11 cellular contexts compared by ENCODE assay signal in genomic region chr3:5038243-5038642, GRCh38. TPM values are rescaled to one million over a fixed set of nuclear protein-coding genes. Genes with fewer than 3 reads are reported as not detected.
A peak's percentile ranks its signal among the peaks of the same experiment; 100 is the strongest.
DNase-seq lines count a peak whose midpoint lies in the region; ATAC-seq and TF ChIP-seq lines count a peak whose summit lies in the region.
"Had no signal": no experiment of that assay in that cellular context is flagged by ENCODE, and none has a peak within 500 bp of the region (broad histone marks: within the 10 kb centered on the region; RNA-seq: fewer than 3 reads in every experiment).

No MANE protein-coding gene starts in this region.

- peak overlapping the region; percentile 78 for H3K27ac Mint-ChIP-seq in activated T-cell treated with anti-CD3 and anti-CD28 coated beads, Interleukin-2, amount 50 U/mL, for 24 hours
- H3K27ac Mint-ChIP-seq in T-helper 17 cell = peak overlapping the region; percentile 27
- peak overlapping the region; percentile 63 for H3K27ac Mint-ChIP-seq in dendritic cell treated with granulocyte-macrophage colony-stimulating factor and Interleukin-4, amounts not matched to agents 40 ng/mL and 50 ng/mL, for 4 days
- no peak overlapping the region for H3K27ac Mint-ChIP-seq in type B pancreatic cell

- DNase-seq in activated T-cell treated with anti-CD3 and anti-CD28 coated beads, Interleukin-2, amount 50 U/mL, for 24 hours = no peak
- no peak for DNase-seq in activated T-cell treated with anti-CD3 and anti-CD28 coated beads, Interleukin-2, amount 50 U/mL, for 1 hour
- DNase-seq in T-helper 17 cell = no peak
- DNase-seq in stromal cell of bone marrow (ENCODE audit: low read depth) = peak; percentile 28
- DNase-seq in retina = no peak
- no peak for DNase-seq in type B pancreatic cell (ENCODE audit: extremely low spot score, unreplicated experiment)
- DNase-seq: activated naive CD4-positive, alpha-beta T cell treated with anti-CD3 and anti-CD28 coated beads, Interleukin-2, amount 50 U/mL, for 16 hours; caudate nucleus; DMS 273 treated with DMSO at 0.1 percent for 48 hours had no signal

- intact Hi-C loops in dendritic cell treated with granulocyte-macrophage colony-stimulating factor and Interleukin-4, amounts not matched to agents 40 ng/mL and 50 ng/mL, for 4 days (cut with micrococcal nuclease) = no loop called here

- H3K4me1 Mint-ChIP-seq in activated T-cell treated with anti-CD3 and anti-CD28 coated beads, Interleukin-2, amount 50 U/mL, for 24 hours (ENCODE audit: low read depth) = peaks cover 29% of the 10 kb centered on the region
- peaks cover 8% of the 10 kb centered on the region for H3K4me1 Mint-ChIP-seq in T-helper 17 cell
- H3K4me1 Mint-ChIP-seq in dendritic cell treated with granulocyte-macrophage colony-stimulating factor and Interleukin-4, amounts not matched to agents 40 ng/mL and 50 ng/mL, for 4 days (ENCODE audit: low read depth) = peaks cover 40% of the 10 kb centered on the region
- H3K4me1 Mint-ChIP-seq in type B pancreatic cell (ENCODE audit: unreplicated experiment) = no peaks in the 10 kb centered on the region

- ATAC-seq in T-helper 17 cell (no peak), HG03159 (IDR thresholded peaks at IDR 0.05; ENCODE audit: unreplicated experiment) (no peak)

- no peaks in the 10 kb centered on the region for H3K36me3 Mint-ChIP-seq in activated T-cell treated with anti-CD3 and anti-CD28 coated beads, Interleukin-2, amount 50 U/mL, for 24 hours (ENCODE audit: low read depth)
- H3K36me3 Mint-ChIP-seq in T-helper 17 cell (ENCODE audit: low read depth) (no peaks in the 10 kb centered on the region), type B pancreatic cell (no peaks in the 10 kb centered on the region)
- H3K36me3 Mint-ChIP-seq in dendritic cell treated with granulocyte-macrophage colony-stimulating factor and Interleukin-4, amounts not matched to agents 40 ng/mL and 50 ng/mL, for 4 days (ENCODE audit: low read depth) = no peaks in the 10 kb centered on the region

- no peak for TF ChIP-seq CTCF in type B pancreatic cell (conservative IDR thresholded peaks at IDR 0.05)

- H3K4me3 Mint-ChIP-seq in activated T-cell treated with anti-CD3 and anti-CD28 coated beads, Interleukin-2, amount 50 U/mL, for 24 hours = peak overlapping the region; percentile 35
- H3K4me3 Mint-ChIP-seq in T-helper 17 cell (no peak overlapping the region), type B pancreatic cell (no peak overlapping the region)
- no peak overlapping the region for H3K4me3 Mint-ChIP-seq in dendritic cell treated with granulocyte-macrophage colony-stimulating factor and Interleukin-4, amounts not matched to agents 40 ng/mL and 50 ng/mL, for 4 days

- no peaks in the 10 kb centered on the region for H3K9me3 Mint-ChIP-seq in activated T-cell treated with anti-CD3 and anti-CD28 coated beads, Interleukin-2, amount 50 U/mL, for 24 hours
- H3K9me3 Mint-ChIP-seq in dendritic cell treated with granulocyte-macrophage colony-stimulating factor and Interleukin-4, amounts not matched to agents 40 ng/mL and 50 ng/mL, for 4 days = no peaks in the 10 kb centered on the region
- no peaks in the 10 kb centered on the region for H3K9me3 Mint-ChIP-seq in type B pancreatic cell

- H3K27me3 Mint-ChIP-seq in activated T-cell treated with anti-CD3 and anti-CD28 coated beads, Interleukin-2, amount 50 U/mL, for 24 hours = no peaks in the 10 kb centered on the region
- H3K27me3 Mint-ChIP-seq in T-helper 17 cell (no peaks in the 10 kb centered on the region), type B pancreatic cell (no peaks in the 10 kb centered on the region)
- H3K27me3 Mint-ChIP-seq in dendritic cell treated with granulocyte-macrophage colony-stimulating factor and Interleukin-4, amounts not matched to agents 40 ng/mL and 50 ng/mL, for 4 days = no peaks in the 10 kb centered on the region

- H3K9me3 ChIP-seq in T-helper 17 cell (ENCODE audit: control insufficient read depth, low read length, poor library complexity, severe bottlenecking) = no peaks in the 10 kb centered on the region

RNA-seq across cellular contexts. Expression of gene BHLHE40, which starts 59.0 kb away (rescaled TPM):
- total RNA-seq in T-helper 17 cell (100 to 1,000 TPM; 295 to 329 TPM), type B pancreatic cell (ENCODE audit: low replicate concordance) (13.6 and 40.5 TPM in 2 replicates)
